In the genomic region with DNA sequence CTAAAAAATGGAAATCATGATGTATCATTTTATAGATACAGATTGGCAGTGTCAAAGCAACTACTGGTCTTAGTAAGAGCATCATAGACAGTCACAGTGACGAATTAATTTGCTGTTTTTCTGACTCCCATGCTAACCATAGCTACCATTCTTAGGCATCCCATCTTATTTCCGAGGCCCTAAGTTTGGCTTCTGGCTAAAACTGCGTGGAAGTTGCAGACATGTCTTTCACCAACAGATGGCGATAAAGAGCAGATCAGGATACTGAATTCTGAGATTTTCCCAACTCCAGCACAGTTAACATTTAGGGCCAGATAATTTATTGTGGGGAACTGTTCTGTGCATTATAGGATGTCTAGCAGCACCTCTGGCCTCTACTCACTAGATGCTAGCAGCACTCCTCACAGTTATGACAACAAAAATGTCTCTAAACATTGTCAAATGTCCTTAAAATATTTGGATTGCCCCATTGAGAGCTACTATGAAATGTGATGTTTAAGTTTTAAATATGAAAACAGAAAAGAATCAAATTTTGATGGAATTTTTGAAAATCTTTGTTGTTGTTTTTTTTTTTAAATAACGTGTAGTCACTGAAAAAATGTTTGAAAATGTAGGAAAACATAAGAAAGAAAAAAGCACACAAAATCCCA, we compare ENCODE assay signal across 8 cellular contexts. TPM values are rescaled to one million over a fixed set of nuclear protein-coding genes. Genes with fewer than 3 reads are reported as not detected.
DNase-seq lines count a peak whose midpoint lies in the region; ATAC-seq and TF ChIP-seq lines count a peak whose summit lies in the region.

No MANE protein-coding gene starts in this region.

- no peaks in the 10 kb centered on the region for H3K9me3 ChIP-seq in left lung
- no peaks in the 10 kb centered on the region for H3K9me3 ChIP-seq in upper lobe of left lung

- DNase-seq in NCI-H1436 (lab: John Stamatoyannopoulos, UW) (peak; percentile 1), NCI-H1436 treated with DMSO at 0.1 percent for 48 hours (lab: John Stamatoyannopoulos, UW) (no peak), GM20000 (ENCODE audit: low spot score) (peak; percentile 38), RPMI7951 (ENCODE audit: low read depth) (peak; percentile 35), cerebellar cortex (ENCODE audit: low spot score) (peak; percentile 49), left lung (no peak), upper lobe of left lung (no peak)

- no peak overlapping the region for H3K27ac ChIP-seq in left lung
- H3K27ac ChIP-seq in upper lobe of left lung = no peak overlapping the region

- intact Hi-C loops in left lung (cut with DNase I) = loop anchor here in 1 of 2 donors (10.0 kb wide), 1 partner anchor 51 kb away; no protein-coding TSS in a partner anchor

- TF ChIP-seq POLR2A in upper lobe of left lung (IDR thresholded peaks at IDR 0.05) = no peak

- H3K27me3 ChIP-seq in left lung = no peaks in the 10 kb centered on the region
- no peaks in the 10 kb centered on the region for H3K27me3 ChIP-seq in upper lobe of left lung

- ATAC-seq in left lung (peak; percentile 76), upper lobe of left lung (ENCODE audit: low FRiP score in 2 of 2) (peak in 1 of 2 donors; percentile 71), GM21381 (IDR thresholded peaks at IDR 0.05; ENCODE audit: unreplicated experiment) (no peak)

- TF ChIP-seq EP300 in upper lobe of left lung (IDR thresholded peaks at IDR 0.05) = no peak

- H3K4me1 ChIP-seq in left lung (no peaks in the 10 kb centered on the region), upper lobe of left lung (no peaks in the 10 kb centered on the region)

- H3K36me3 ChIP-seq in left lung (no peaks in the 10 kb centered on the region), upper lobe of left lung (no peaks in the 10 kb centered on the region)

- 11 to 13% methylated on average over 5 of the region's 5 CpGs for WGBS in upper lobe of left lung, 2 donors

- TF ChIP-seq CTCF in GM20000 (IDR thresholded peaks at IDR 0.05; ENCODE audit: extremely low read depth, missing control alignments) = peak; percentile 77
- peak; percentile 88 to 89 for TF ChIP-seq CTCF in left lung (IDR thresholded peaks at IDR 0.05)
- TF ChIP-seq CTCF in upper lobe of left lung (IDR thresholded peaks at IDR 0.05) = peak; percentile 61 to 77 (median 68)

- no peak overlapping the region for H3K4me3 ChIP-seq in left lung
- H3K4me3 ChIP-seq in upper lobe of left lung = no peak overlapping the region

RNA-seq across cellular contexts. Expression of a gene that starts 16.3 kb away (rescaled TPM):
- total RNA-seq in RPMI7951 (2014; rRNA removed; shearing (Covaris generic)) = 0.39 and 0.84 TPM in 2 replicates
- total RNA-seq in left lung (under 1 TPM; 0.13 to 0.20 TPM), upper lobe of left lung (under 1 TPM in 3 of 6 donors, not detected in 3; 0.13 to 0.59 (median 0.15) TPM)

RNA-seq across cellular contexts. Expression of a gene that starts 27.4 kb away (rescaled TPM):
- not detected in 2 replicates for total RNA-seq in RPMI7951 (2014; rRNA removed; shearing (Covaris generic))
- total RNA-seq in left lung (not detected), upper lobe of left lung (not detected)

RNA-seq across cellular contexts. Expression of a gene that starts 44.1 kb away (rescaled TPM):
- total RNA-seq in RPMI7951 (2014; rRNA removed; shearing (Covaris generic)) = 0.10 and 0.24 TPM in 2 replicates
- total RNA-seq in left lung = under 1 TPM; 0.15 to 0.18 TPM
- total RNA-seq in upper lobe of left lung = 1 to 10 TPM in 1 of 6 donors, under 1 TPM in 4, not detected in 1; 0.06 to 1.0 (median 0.15) TPM

Comparison
In these comparisons a context has a peak if more than half of its experiments do, and no peak if none do; other contexts are left out.
1. DNase-seq: peak in NCI-H1436 (single experiment), GM20000 (single experiment), RPMI7951 (single experiment) and cerebellar cortex (single experiment); none in NCI-H1436 treated with DMSO at 0.1 percent for 48 hours (single experiment), left lung (0 of 2) and upper lobe of left lung (0 of 2).
2. Peak in every context shown above with its lines, with median percentiles within 50 percentile points of each other: CTCF ChIP-seq.